ENCODE assay signal across 8 cellular contexts in genomic region chr2:43024515-43024962, GRCh38.
DNase-seq lines count a peak whose midpoint lies in the region; ATAC-seq and TF ChIP-seq lines count a peak whose summit lies in the region.

No MANE protein-coding gene starts in this region.

- H3K27me3 ChIP-seq in brain microvascular endothelial cell (replicated peaks), result no peaks in the 10 kb centered on the region

- H3K4me3 ChIP-seq in brain microvascular endothelial cell (ENCODE audit: low read depth, low read length), result no peak overlapping the region

- no peak for ATAC-seq in HG02623 (IDR thresholded peaks at IDR 0.05; ENCODE audit: unreplicated experiment)
- no peak for ATAC-seq in GM18502 (IDR thresholded peaks at IDR 0.05; ENCODE audit: poor library complexity, unreplicated experiment)

- DNase-seq in Ammon's horn (ENCODE audit: low spot score), result peak; percentile 84
- peak; percentile 39 for DNase-seq in GM19238 (ENCODE audit: insufficient read length, low spot score)
- DNase-seq in SK-N-DZ (ENCODE audit: low spot score), result peak; percentile 63
- DNase-seq in brain microvascular endothelial cell, result peak; percentile 42
- peak; percentile 86 for DNase-seq in islet precursor cell
- DNase-seq in stimulated activated CD4-positive, alpha-beta T cell treated with anti-CD3 and anti-CD28 coated beads, Interleukin-4, amount 100 ng/mL, for 1 hour, result peak; percentile 32

- H3K36me3 ChIP-seq in brain microvascular endothelial cell (replicated peaks), result no peaks in the 10 kb centered on the region

- no peak overlapping the region for H3K27ac ChIP-seq in brain microvascular endothelial cell

- TF ChIP-seq CTCF in brain microvascular endothelial cell (IDR thresholded peaks at IDR 0.05; ENCODE audit: low read depth, low read length, missing control alignments), result peak; percentile 95

- in situ Hi-C loops in brain microvascular endothelial cell (cut with HindIII; ENCODE audit: low pct_ligation_motif_present, low sequenced_read_pairs), result no loop called here

Comparison
In these comparisons a context has a peak if more than half of its experiments do, and no peak if none do; other contexts are left out.
1. DNase-seq: peak in every context shown above with its lines; median percentile 86 in islet precursor cell; 84 in Ammon's horn; 63 in SK-N-DZ; 42 in brain microvascular endothelial cell; 39 in GM19238; 32 in stimulated activated CD4-positive, alpha-beta T cell treated with anti-CD3 and anti-CD28 coated beads, Interleukin-4, amount 100 ng/mL, for 1 hour.